In the genomic region with DNA sequence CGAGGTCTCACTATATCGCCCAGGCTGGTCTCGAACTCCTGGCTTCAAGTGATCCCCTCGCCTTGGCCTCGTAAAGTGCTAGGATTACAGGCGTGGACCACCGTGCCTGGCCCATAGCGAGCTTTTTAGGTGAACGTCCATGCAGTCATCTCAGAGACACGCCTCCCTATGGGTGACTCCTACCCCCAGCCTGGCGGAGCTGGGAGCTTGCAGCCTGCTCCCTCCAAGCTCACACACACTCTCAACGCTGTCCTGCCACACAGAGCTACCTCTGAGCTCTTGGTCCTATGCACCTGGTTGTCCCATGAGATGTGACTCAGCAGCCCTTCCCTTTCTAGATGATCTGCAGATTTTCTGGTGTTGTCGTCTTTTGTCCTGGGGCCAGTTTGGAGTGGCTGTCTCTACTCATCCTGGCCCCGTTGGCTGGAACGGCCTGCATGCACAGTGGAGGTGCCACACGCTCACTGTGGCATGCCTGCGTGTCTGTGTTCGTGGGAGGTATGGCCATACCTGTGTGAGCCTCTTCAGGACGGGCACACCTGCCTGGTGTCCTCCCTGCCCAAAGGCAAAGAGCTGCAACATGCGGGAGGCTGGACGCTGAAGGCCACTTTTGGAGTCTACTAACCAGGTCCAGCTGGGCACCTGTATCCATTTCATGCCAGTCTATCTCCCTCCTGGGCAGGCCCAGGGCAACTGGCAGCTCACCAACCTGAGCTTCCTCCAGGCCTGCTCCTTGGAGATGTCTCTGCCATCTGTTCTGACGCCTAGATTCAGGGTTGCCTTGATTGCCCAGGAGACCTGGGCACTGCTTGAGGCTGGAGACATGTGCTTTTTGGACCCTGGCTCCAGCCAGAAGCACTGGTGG, we compare ENCODE assay signal across 25 cellular contexts. TPM values are rescaled to one million over a fixed set of nuclear protein-coding genes. Genes with fewer than 3 reads are reported as not detected.
"Had no signal": no experiment of that assay in that cellular context is flagged by ENCODE, and none has a peak within 500 bp of the region (broad histone marks: within the 10 kb centered on the region; RNA-seq: fewer than 3 reads in every experiment).

No MANE protein-coding gene starts in this region.

- H3K4me1 ChIP-seq: upper lobe of right lung had no signal

- H3K9me3 ChIP-seq: esophagus muscularis mucosa, gastrocnemius medialis, neutrophil, spleen, tibial artery, upper lobe of right lung, vagina had no signal

- ATAC-seq: gastrocnemius medialis; left cardiac atrium; naive thymus-derived CD4-positive, alpha-beta T cell; sciatic nerve; stimulated activated memory B cell treated with anti-CD40 and anti-IgM and Interleukin-4, amounts not matched to agents 10 μg/mL and 1 μg/mL and 100 μg/mL, for 72 hours; upper lobe of right lung had no signal

- H3K27ac Mint-ChIP-seq: immature natural killer cell; naive thymus-derived CD4-positive, alpha-beta T cell; nephron progenitor cell; stimulated activated memory B cell treated with anti-CD40 and anti-IgM and Interleukin-4, amounts not matched to agents 10 μg/mL and 1 μg/mL and 100 μg/mL, for 72 hours had no signal

- H3K36me3 ChIP-seq: gastrocnemius medialis, neutrophil, spleen, upper lobe of right lung, vagina had no signal

- H3K27ac ChIP-seq: esophagus muscularis mucosa, gastrocnemius medialis, neutrophil, tibial artery, upper lobe of right lung, vagina had no signal

- H3K36me3 Mint-ChIP-seq: immature natural killer cell; naive thymus-derived CD4-positive, alpha-beta T cell; stimulated activated memory B cell treated with anti-CD40 and anti-IgM and Interleukin-4, amounts not matched to agents 10 μg/mL and 1 μg/mL and 100 μg/mL, for 72 hours had no signal

- H3K9me3 Mint-ChIP-seq: immature natural killer cell; naive thymus-derived CD4-positive, alpha-beta T cell; nephron progenitor cell; stimulated activated memory B cell treated with anti-CD40 and anti-IgM and Interleukin-4, amounts not matched to agents 10 μg/mL and 1 μg/mL and 100 μg/mL, for 72 hours; stimulated activated naive CD8-positive, alpha-beta T cell treated with anti-CD3 and anti-CD28 coated beads, Interleukin-15, Interleukin-2, amounts not matched to agents 100 ng/mL and 50 ng/mL, for 24 hours had no signal

- H3K4me3 Mint-ChIP-seq: immature natural killer cell; naive thymus-derived CD4-positive, alpha-beta T cell; nephron progenitor cell; stimulated activated memory B cell treated with anti-CD40 and anti-IgM and Interleukin-4, amounts not matched to agents 10 μg/mL and 1 μg/mL and 100 μg/mL, for 72 hours; stimulated activated naive CD8-positive, alpha-beta T cell treated with anti-CD3 and anti-CD28 coated beads, Interleukin-15, Interleukin-2, amounts not matched to agents 100 ng/mL and 50 ng/mL, for 24 hours had no signal

- H3K27me3 ChIP-seq: esophagus muscularis mucosa, gastrocnemius medialis, tibial artery, upper lobe of right lung, vagina had no signal

- FAIRE-seq: endometrium, keratinocyte had no signal

- H3K4me1 Mint-ChIP-seq: immature natural killer cell; naive thymus-derived CD4-positive, alpha-beta T cell had no signal

- H3K27me3 Mint-ChIP-seq: stimulated activated naive CD8-positive, alpha-beta T cell treated with anti-CD3 and anti-CD28 coated beads, Interleukin-15, Interleukin-2, amounts not matched to agents 100 ng/mL and 50 ng/mL, for 24 hours had no signal

- DNase-seq: effector memory CD4-positive, alpha-beta T cell; gastrocnemius medialis; immature natural killer cell; left cardiac atrium; mammary epithelial cell; naive thymus-derived CD4-positive, alpha-beta T cell; nephron progenitor cell; spleen; stimulated activated CD4-positive, alpha-beta T cell treated with anti-CD3 and anti-CD28 coated beads, Interleukin-15, amount 100 ng/mL, for 24 hours; stimulated activated CD4-positive, alpha-beta T cell treated with anti-CD3 and anti-CD28 coated beads, Interleukin-1b, Interleukin-23, amount 100 ng/mL, for 48 hours; stimulated activated CD4-positive, alpha-beta T cell treated with anti-CD3 and anti-CD28 coated beads, Interleukin-4, amount 100 ng/mL, for 24 hours; tibial artery; upper lobe of right lung had no signal

- H3K4me3 ChIP-seq: esophagus muscularis mucosa, gastrocnemius medialis, spleen, tibial artery, upper lobe of right lung, vagina had no signal

RNA-seq across cellular contexts. Expression of gene CABP1, which starts 18.1 kb away (rescaled TPM):
- total RNA-seq: fibroblast of villous mesenchyme, mononuclear cell, osteoblast, pulmonary artery endothelial cell had no signal
- polyA plus RNA-seq: immature natural killer cell; naive thymus-derived CD4-positive, alpha-beta T cell had no signal
